Comparison of ENCODE assay signal across 10 cellular contexts in the genomic region with DNA sequence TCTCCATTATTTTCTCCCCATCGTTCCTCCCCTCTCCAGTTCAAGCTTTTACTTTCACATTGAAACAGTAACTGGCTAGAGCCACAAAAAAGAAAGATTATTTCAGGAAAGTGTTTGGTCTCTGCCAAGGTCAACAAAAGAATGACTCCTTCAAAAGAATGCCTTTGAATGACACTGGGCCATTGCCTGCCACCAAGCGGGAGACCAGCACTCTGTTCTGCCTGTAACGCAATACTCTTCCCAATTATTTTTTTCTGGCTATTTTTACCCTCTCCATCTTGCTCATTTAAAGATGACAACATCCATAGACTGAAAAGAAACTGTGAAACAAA. TPM values are rescaled to one million over a fixed set of nuclear protein-coding genes. Genes with fewer than 3 reads are reported as not detected.
DNase-seq lines count a peak whose midpoint lies in the region; ATAC-seq and TF ChIP-seq lines count a peak whose summit lies in the region.
"Had no signal": no experiment of that assay in that cellular context is flagged by ENCODE, and none has a peak within 500 bp of the region (broad histone marks: within the 10 kb centered on the region; RNA-seq: fewer than 3 reads in every experiment).

No MANE protein-coding gene starts in this region.

- ATAC-seq in GM21529 (IDR thresholded peaks at IDR 0.05; ENCODE audit: unreplicated experiment): no peak
- ATAC-seq in GM18517 (IDR thresholded peaks at IDR 0.05; ENCODE audit: unreplicated experiment): no peak
- ATAC-seq in activated T-helper 17 cell treated with anti-CD3 and anti-CD28 coated beads, Interleukin-2, amount 50 U/mL, for 72 hours (replicated peaks): no peak

- no peaks in the 10 kb centered on the region for H3K27me3 Mint-ChIP-seq in neural crest cell (ENCODE audit: low read depth)
- H3K27me3 Mint-ChIP-seq in activated T-helper 17 cell treated with anti-CD3 and anti-CD28 coated beads, Interleukin-2, amount 50 U/mL, for 72 hours: no peaks in the 10 kb centered on the region

- no peak overlapping the region for H3K9ac ChIP-seq in NT2/D1 (ENCODE audit: insufficient read length, low read depth)

- peak overlapping the region; percentile 36 for H3K4me2 ChIP-seq in DOHH2 (ENCODE audit: low read length)

- H3K36me3 ChIP-seq in DOHH2 (ENCODE audit: control insufficient read depth, low read length) (no peaks in the 10 kb centered on the region), NT2/D1 (ENCODE audit: insufficient read depth, insufficient read length, low read length) (peaks cover 5% of the 10 kb centered on the region)
- H3K36me3 ChIP-seq: BE2C had no signal

- no peaks in the 10 kb centered on the region for H3K9me2 ChIP-seq in DOHH2 (replicated peaks; ENCODE audit: control insufficient read depth, low read length)

- H3K4me3 Mint-ChIP-seq in neural crest cell: peak overlapping the region; percentile 62
- no peak overlapping the region for H3K4me3 Mint-ChIP-seq in activated T-helper 17 cell treated with anti-CD3 and anti-CD28 coated beads, Interleukin-2, amount 50 U/mL, for 72 hours

- TF ChIP-seq CTCF in DOHH2 (IDR thresholded peaks at IDR 0.05; ENCODE audit: low read depth, low read length, poor library complexity, severe bottlenecking) (no peak), neural crest cell (conservative IDR thresholded peaks at IDR 0.05) (no peak)

- no peak overlapping the region for H3K4me3 ChIP-seq in DOHH2 (ENCODE audit: low read length)
- H3K4me3 ChIP-seq in NT2/D1 (ENCODE audit: insufficient read length, low read depth): no peak overlapping the region

- H3K9me3 Mint-ChIP-seq in neural crest cell: no peaks in the 10 kb centered on the region
- H3K9me3 Mint-ChIP-seq in activated T-helper 17 cell treated with anti-CD3 and anti-CD28 coated beads, Interleukin-2, amount 50 U/mL, for 72 hours: no peaks in the 10 kb centered on the region

- H3K36me3 Mint-ChIP-seq in neural crest cell (ENCODE audit: low read depth): no peaks in the 10 kb centered on the region
- no peaks in the 10 kb centered on the region for H3K36me3 Mint-ChIP-seq in activated T-helper 17 cell treated with anti-CD3 and anti-CD28 coated beads, Interleukin-2, amount 50 U/mL, for 72 hours (ENCODE audit: low read depth)

- DNase-seq in NT2/D1 (ENCODE audit: low read depth, low spot score) (peak; percentile 5), globus pallidus (ENCODE audit: low spot score) (peak; percentile 31), neural crest cell (ENCODE audit: low read depth, low spot score) (no peak), cerebellar nuclear complex (lab: John Stamatoyannopoulos, UW) (no peak)
- DNase-seq: BE2C had no signal

- no peaks in the 10 kb centered on the region for H4K20me1 ChIP-seq in DOHH2 (ENCODE audit: control insufficient read depth, insufficient read depth, low read depth, low read length)

- H3K27ac ChIP-seq in DOHH2 (ENCODE audit: low read depth, low read length): no peak overlapping the region
- H3K27ac ChIP-seq: VCaP had no signal

- peaks cover 8% of the 10 kb centered on the region for H3K4me1 ChIP-seq in DOHH2 (ENCODE audit: control insufficient read depth, low read length)
- peaks cover 5% of the 10 kb centered on the region for H3K4me1 ChIP-seq in NT2/D1 (ENCODE audit: insufficient read depth, insufficient read length)
- H3K4me1 ChIP-seq: BE2C had no signal

- peaks cover 2% of the 10 kb centered on the region; the same call in 1 of the 2 replicates for H3F3A ChIP-seq in DOHH2 (ENCODE audit: control insufficient read depth, insufficient read depth)

- H3K9me3 ChIP-seq in DOHH2 (ENCODE audit: control insufficient read depth, insufficient read depth, low read length) (no peaks in the 10 kb centered on the region), NT2/D1 (ENCODE audit: insufficient read depth, low read length) (no peaks in the 10 kb centered on the region)
- H3K9me3 ChIP-seq: BE2C had no signal

- H3K4me1 Mint-ChIP-seq in neural crest cell: peaks cover 10% of the 10 kb centered on the region
- no peaks in the 10 kb centered on the region for H3K4me1 Mint-ChIP-seq in activated T-helper 17 cell treated with anti-CD3 and anti-CD28 coated beads, Interleukin-2, amount 50 U/mL, for 72 hours

- H3K27ac Mint-ChIP-seq in neural crest cell (ENCODE audit: unreplicated experiment): no peak overlapping the region
- no peak overlapping the region for H3K27ac Mint-ChIP-seq in activated T-helper 17 cell treated with anti-CD3 and anti-CD28 coated beads, Interleukin-2, amount 50 U/mL, for 72 hours

- H3K27me3 ChIP-seq in DOHH2 (ENCODE audit: control insufficient read depth, low read length) (no peaks in the 10 kb centered on the region), NT2/D1 (ENCODE audit: insufficient read depth, insufficient read length) (no peaks in the 10 kb centered on the region)
- H3K27me3 ChIP-seq: BE2C had no signal

- no peaks in the 10 kb centered on the region for H3K79me2 ChIP-seq in DOHH2 (ENCODE audit: control insufficient read depth, low read length)

RNA-seq across cellular contexts. Expression of a gene that starts 37.3 kb away (rescaled TPM):
- total RNA-seq in neural crest cell: 2.8 and 2.9 TPM in 2 replicates
- 1 to 10 TPM; 1.9 to 3.4 TPM for total RNA-seq in activated T-helper 17 cell treated with anti-CD3 and anti-CD28 coated beads, Interleukin-2, amount 50 U/mL, for 72 hours

Comparison
In these comparisons a context has a peak if more than half of its experiments do, and no peak if none do; other contexts are left out.
1. DNase-seq: peak in NT2/D1 (single experiment) and globus pallidus (single experiment); none in neural crest cell (single experiment) and cerebellar nuclear complex (0 of 2).